ENCODE assay signal across 8 cellular contexts in genomic region chr20:32538526-32538918, GRCh38. TPM values are rescaled to one million over a fixed set of nuclear protein-coding genes. Genes with fewer than 3 reads are reported as not detected.
DNase-seq lines count a peak whose midpoint lies in the region; ATAC-seq and TF ChIP-seq lines count a peak whose summit lies in the region.

No MANE protein-coding gene starts in this region.

- H3K36me3 ChIP-seq in lower lobe of right lung (no peaks in the 10 kb centered on the region), urinary bladder (ENCODE audit: insufficient read depth) (no peaks in the 10 kb centered on the region)

- TF ChIP-seq CTCF in lower lobe of right lung (IDR thresholded peaks at IDR 0.05) = no peak

- intact Hi-C loops in lower lobe of right lung (cut with DNase I) = no loop called here

- 33% methylated on average over 15 of the region's 15 CpGs for WGBS in urinary bladder

- H3K9me3 ChIP-seq in lower lobe of right lung = no peaks in the 10 kb centered on the region

- H3K4me3 ChIP-seq in lower lobe of right lung (no peak overlapping the region), urinary bladder (ENCODE audit: low read depth, low read length) (no peak overlapping the region)

- H3K9me3 Mint-ChIP-seq in activated naive CD4-positive, alpha-beta T cell treated with anti-CD3 and anti-CD28 coated beads, Interleukin-2, amount 50 U/mL, for 72 hours = no peaks in the 10 kb centered on the region

- peak overlapping the region; percentile 36 to 95 for H3K27ac Mint-ChIP-seq in activated naive CD4-positive, alpha-beta T cell treated with anti-CD3 and anti-CD28 coated beads, Interleukin-2, amount 50 U/mL, for 72 hours

- peak; percentile 31 for DNase-seq in stimulated activated CD4-positive, alpha-beta T cell treated with anti-CD3 and anti-CD28 coated beads, Interleukin-1b, Interleukin-23, amount 100 ng/mL, for 48 hours
- no peak for DNase-seq in stimulated activated CD4-positive, alpha-beta T cell treated with anti-CD3 and anti-CD28 coated beads, Interleukin-2, amount 100 ng/mL, for 48 hours
- no peak for DNase-seq in activated naive CD4-positive, alpha-beta T cell treated with anti-CD3 and anti-CD28 coated beads, Interleukin-2, amount 50 U/mL, for 72 hours (ENCODE audit: low spot score in 2 of 2)
- DNase-seq in lower lobe of right lung (no peak), NCI-H2029 (lab: John Stamatoyannopoulos, UW) (no peak)

- H3K4me1 ChIP-seq in lower lobe of right lung (peaks cover 37% of the 10 kb centered on the region), urinary bladder (ENCODE audit: insufficient read depth) (peaks cover 4% of the 10 kb centered on the region)

- no peaks in the 10 kb centered on the region for H3K27me3 ChIP-seq in lower lobe of right lung (ENCODE audit: low read depth)

- peaks cover 5 to 9% of the 10 kb centered on the region in 2 donors for H3K36me3 Mint-ChIP-seq in activated naive CD4-positive, alpha-beta T cell treated with anti-CD3 and anti-CD28 coated beads, Interleukin-2, amount 50 U/mL, for 72 hours

- H3K27ac ChIP-seq in lower lobe of right lung (peak overlapping the region; percentile 68), urinary bladder (ENCODE audit: low read depth) (peak overlapping the region; percentile 64)

- ATAC-seq in activated naive CD4-positive, alpha-beta T cell treated with anti-CD3 and anti-CD28 coated beads, Interleukin-2, amount 50 U/mL, for 72 hours = no peak
- ATAC-seq in lower lobe of right lung (no peak), HG02970 (IDR thresholded peaks at IDR 0.05; ENCODE audit: low FRiP score, unreplicated experiment) (no peak), HG02840 (IDR thresholded peaks at IDR 0.05; ENCODE audit: low FRiP score, unreplicated experiment) (no peak)

RNA-seq across cellular contexts. Expression of gene NOL4L, which starts 46.6 kb away (rescaled TPM):
- 10 to 100 TPM; 21.2 to 30.7 TPM for total RNA-seq in activated naive CD4-positive, alpha-beta T cell treated with anti-CD3 and anti-CD28 coated beads, Interleukin-2, amount 50 U/mL, for 72 hours
- 14.3 TPM for total RNA-seq in lower lobe of right lung
- 9.1 TPM for total RNA-seq in urinary bladder
- polyA plus RNA-seq in urinary bladder = 11.5 TPM
